ENCODE assay signal across 38 cellular contexts in genomic region chr2:8977758-8978157, GRCh38.
"Had no signal": no experiment of that assay in that cellular context is flagged by ENCODE, and none has a peak within 500 bp of the region (broad histone marks: within the 10 kb centered on the region; RNA-seq: fewer than 3 reads in every experiment).

No MANE protein-coding gene starts in this region.

- H3K27ac ChIP-seq: adrenal gland, body of pancreas, brain microvascular endothelial cell, breast epithelium, WERI-Rb-1 had no signal

- H3K4me3 ChIP-seq: adrenal gland, body of pancreas, breast epithelium had no signal

- DNase-seq: activated CD4-positive, alpha-beta memory T cell treated with anti-CD3 and anti-CD28 coated beads for 36 hours; activated CD4-positive, alpha-beta T cell treated with anti-CD3 and anti-CD28 coated beads for 1 hour; activated CD4-positive, alpha-beta T cell treated with anti-CD3 and anti-CD28 coated beads for 36 hours; activated CD4-positive, alpha-beta T cell treated with anti-CD3 and anti-CD28 coated beads for 48 hours; activated CD4-positive, alpha-beta T cell treated with anti-CD3 and anti-CD28 coated beads, Interleukin-2, amount 50 U/mL, for 1 hour; activated CD4-positive, alpha-beta T cell treated with anti-CD3 and anti-CD28 coated beads, Interleukin-2, amount 50 U/mL, for 4 hours; activated CD4-positive, CD25-positive, alpha-beta regulatory T cell; activated CD8-positive, alpha-beta memory T cell treated with anti-CD3 and anti-CD28 coated beads, Interleukin-2, amount 50 U/mL, for 4 hours; activated CD8-positive, alpha-beta T cell treated with anti-CD3 and anti-CD28 coated beads for 36 hours; activated effector memory CD4-positive, alpha-beta T cell treated with anti-CD3 and anti-CD28 coated beads, Interleukin-2, amount 50 U/mL, for 16 hours; activated gamma-delta T cell treated with Interleukin-2 at 50 U/mL for 16 hours; activated naive CD4-positive, alpha-beta T cell; activated naive CD4-positive, alpha-beta T cell treated with anti-CD3 and anti-CD28 coated beads for 36 hours; activated naive CD4-positive, alpha-beta T cell treated with anti-CD3 and anti-CD28 coated beads, Interleukin-2, amount 50 U/mL, for 16 hours; activated naive CD8-positive, alpha-beta T cell treated with anti-CD3 and anti-CD28 coated beads for 36 hours; activated T-cell treated with anti-CD3 and anti-CD28 coated beads for 4 hours; activated T-cell treated with anti-CD3 and anti-CD28 coated beads, Interleukin-2, amount 50 U/mL, for 1 hour; activated T-cell treated with anti-CD3 and anti-CD28 coated beads, Interleukin-2, amount 50 U/mL, for 4 hours; activated T-cell treated with anti-CD3 and anti-CD28 coated beads, Interleukin-2, amount 50 U/mL, for 72 hours; adrenal gland; amniotic stem cell; aorta; body of pancreas; brain microvascular endothelial cell; central memory CD4-positive, alpha-beta T cell; T-helper 1 cell; T-helper 2 cell; T-helper 9 cell; WERI-Rb-1 had no signal

- H3K27me3 ChIP-seq: adrenal gland, body of pancreas, brain microvascular endothelial cell, breast epithelium had no signal

- H3K9me3 Mint-ChIP-seq: activated CD8-positive, alpha-beta T cell treated with anti-CD3 and anti-CD28 coated beads for 36 hours; activated naive CD4-positive, alpha-beta T cell treated with anti-CD3 and anti-CD28 coated beads for 36 hours; activated naive CD4-positive, alpha-beta T cell treated with anti-CD3 and anti-CD28 coated beads, Interleukin-2, amount 50 U/mL, for 72 hours; activated naive CD8-positive, alpha-beta T cell treated with anti-CD3 and anti-CD28 coated beads for 36 hours; activated T-cell treated with anti-CD3 and anti-CD28 coated beads, Interleukin-2, amount 50 U/mL, for 4 hours; activated T-cell treated with anti-CD3 and anti-CD28 coated beads, Interleukin-2, amount 50 U/mL, for 72 hours; activated T-helper 1 cell treated with anti-CD3 and anti-CD28 coated beads, Interleukin-12 subunit alpha, Interleukin-12 subunit beta, Interleukin-2, Interleukin-4 antibody, amounts not matched to agents 30 ng/mL and 10 ng/mL and 1 ng/mL, durations not matched to agents 14 hours and 24 hours and 36 hours; activated T-helper 17 cell treated with anti-CD3 and anti-CD28 coated beads, Interleukin-2, amount 50 U/mL, for 72 hours; T-helper 1 cell treated with Interleukin-12 subunit alpha and Interleukin-12 subunit beta and Interleukin-4 antibody, amounts not matched to agents 30 μg/mL and 1 μg/mL, for 36 hours; T-helper 2 cell treated with Interferon-gamma antibody and Interleukin-4, amounts not matched to agents 5 μg/mL and 100 μg/mL, for 36 hours; WTC11 had no signal

- H3K4me1 ChIP-seq: adrenal gland, body of pancreas, breast epithelium had no signal

- H3K36me3 Mint-ChIP-seq: activated CD4-positive, alpha-beta memory T cell treated with anti-CD3 and anti-CD28 coated beads for 36 hours; activated naive CD4-positive, alpha-beta T cell treated with anti-CD3 and anti-CD28 coated beads, Interleukin-2, amount 50 U/mL, for 72 hours; activated naive CD8-positive, alpha-beta T cell treated with anti-CD3 and anti-CD28 coated beads for 36 hours; WTC11 had no signal

- FAIRE-seq: astrocyte had no signal

- ATAC-seq: activated CD4-positive, alpha-beta T cell treated with anti-CD3 and anti-CD28 coated beads for 36 hours; activated CD4-positive, CD25-positive, alpha-beta regulatory T cell treated with anti-CD3 and anti-CD28 coated beads, Interleukin-2, amount 50 U/mL, for 24 hours; activated CD8-positive, alpha-beta T cell treated with anti-CD3 and anti-CD28 coated beads for 36 hours; activated naive CD4-positive, alpha-beta T cell treated with anti-CD3 and anti-CD28 coated beads, Interleukin-2, amount 50 U/mL, for 72 hours; activated T-cell treated with anti-CD3 and anti-CD28 coated beads, Interleukin-2, amount 50 U/mL, for 4 hours; activated T-cell treated with anti-CD3 and anti-CD28 coated beads, Interleukin-2, amount 50 U/mL, for 72 hours; activated T-helper 17 cell treated with anti-CD3 and anti-CD28 coated beads, Interleukin-2, amount 50 U/mL, for 72 hours; body of pancreas; WTC11 had no signal

- H3K9me3 ChIP-seq: adrenal gland, body of pancreas, breast epithelium had no signal

- H3K27me3 Mint-ChIP-seq: activated naive CD8-positive, alpha-beta T cell treated with anti-CD3 and anti-CD28 coated beads for 36 hours; activated T-helper 17 cell treated with anti-CD3 and anti-CD28 coated beads, Interleukin-2, amount 50 U/mL, for 72 hours had no signal

- H3K4me3 Mint-ChIP-seq: activated CD4-positive, alpha-beta memory T cell treated with anti-CD3 and anti-CD28 coated beads for 36 hours; activated CD4-positive, alpha-beta T cell treated with anti-CD3 and anti-CD28 coated beads for 36 hours; activated CD8-positive, alpha-beta T cell treated with anti-CD3 and anti-CD28 coated beads for 36 hours; activated naive CD4-positive, alpha-beta T cell treated with anti-CD3 and anti-CD28 coated beads for 36 hours; activated naive CD8-positive, alpha-beta T cell treated with anti-CD3 and anti-CD28 coated beads for 36 hours; activated T-cell treated with anti-CD3 and anti-CD28 coated beads, Interleukin-2, amount 50 U/mL, for 4 hours; activated T-cell treated with anti-CD3 and anti-CD28 coated beads, Interleukin-2, amount 50 U/mL, for 72 hours; activated T-helper 1 cell treated with anti-CD3 and anti-CD28 coated beads, Interleukin-12 subunit alpha, Interleukin-12 subunit beta, Interleukin-2, Interleukin-4 antibody, amounts not matched to agents 30 ng/mL and 10 ng/mL and 1 ng/mL, durations not matched to agents 14 hours and 24 hours and 36 hours; activated T-helper 17 cell treated with anti-CD3 and anti-CD28 coated beads, Interleukin-2, amount 50 U/mL, for 72 hours; T-helper 1 cell treated with Interleukin-12 subunit alpha and Interleukin-12 subunit beta and Interleukin-4 antibody, amounts not matched to agents 30 μg/mL and 1 μg/mL, for 36 hours; T-helper 2 cell treated with Interferon-gamma antibody and Interleukin-4, amounts not matched to agents 5 μg/mL and 100 μg/mL, for 36 hours; WTC11 had no signal

- H3K36me3 ChIP-seq: adrenal gland, brain microvascular endothelial cell, breast epithelium, WERI-Rb-1 had no signal

- H3K4me1 Mint-ChIP-seq: activated CD4-positive, alpha-beta T cell treated with anti-CD3 and anti-CD28 coated beads for 36 hours; activated naive CD8-positive, alpha-beta T cell treated with anti-CD3 and anti-CD28 coated beads for 36 hours; activated T-helper 17 cell treated with anti-CD3 and anti-CD28 coated beads, Interleukin-2, amount 50 U/mL, for 72 hours had no signal

- H3K27ac Mint-ChIP-seq: activated CD4-positive, alpha-beta memory T cell treated with anti-CD3 and anti-CD28 coated beads for 36 hours; activated CD4-positive, alpha-beta T cell treated with anti-CD3 and anti-CD28 coated beads for 36 hours; activated CD8-positive, alpha-beta T cell treated with anti-CD3 and anti-CD28 coated beads for 36 hours; activated naive CD4-positive, alpha-beta T cell treated with anti-CD3 and anti-CD28 coated beads for 36 hours; activated naive CD4-positive, alpha-beta T cell treated with anti-CD3 and anti-CD28 coated beads, Interleukin-2, amount 50 U/mL, for 72 hours; activated naive CD8-positive, alpha-beta T cell treated with anti-CD3 and anti-CD28 coated beads for 36 hours; activated T-cell treated with anti-CD3 and anti-CD28 coated beads, Interleukin-2, amount 50 U/mL, for 72 hours; activated T-helper 1 cell treated with anti-CD3 and anti-CD28 coated beads, Interleukin-12 subunit alpha, Interleukin-12 subunit beta, Interleukin-2, Interleukin-4 antibody, amounts not matched to agents 30 ng/mL and 10 ng/mL and 1 ng/mL, durations not matched to agents 14 hours and 24 hours and 36 hours; activated T-helper 17 cell treated with anti-CD3 and anti-CD28 coated beads, Interleukin-2, amount 50 U/mL, for 72 hours; T-helper 1 cell treated with Interleukin-12 subunit alpha and Interleukin-12 subunit beta and Interleukin-4 antibody, amounts not matched to agents 30 μg/mL and 1 μg/mL, for 36 hours; T-helper 2 cell treated with Interferon-gamma antibody and Interleukin-4, amounts not matched to agents 5 μg/mL and 100 μg/mL, for 36 hours; WTC11 had no signal
